In the genomic region with DNA sequence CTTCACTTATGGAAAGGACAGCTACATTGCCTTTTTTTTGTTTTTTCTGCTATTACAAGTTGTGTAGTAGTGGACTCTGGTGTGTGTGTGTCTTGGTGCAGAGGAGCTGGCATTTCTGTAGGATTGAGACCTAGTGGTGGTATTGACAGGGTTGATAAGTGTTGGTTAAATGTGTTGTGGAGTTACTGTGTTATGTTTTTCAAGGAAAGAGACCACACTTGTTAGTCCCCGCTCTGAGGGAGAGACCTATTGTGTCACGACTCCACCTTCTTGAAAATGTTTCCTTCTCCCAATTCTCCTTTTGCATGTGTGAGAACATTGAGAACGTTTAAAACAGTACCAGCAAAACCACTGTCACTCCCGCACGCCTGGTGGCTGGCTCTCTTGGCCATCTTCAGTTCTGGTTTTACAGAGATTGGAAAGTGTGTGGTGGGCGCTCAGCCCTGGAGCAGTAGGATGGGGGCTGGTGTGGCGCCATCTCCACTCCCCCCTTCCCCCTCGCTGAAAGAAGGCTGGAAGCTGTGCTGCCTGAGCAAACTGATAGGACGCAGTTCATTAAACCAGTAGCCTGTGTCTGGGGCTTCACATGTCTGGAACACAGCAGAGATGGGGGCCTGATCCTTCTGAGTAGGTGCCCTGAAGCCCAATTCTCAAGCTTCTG, we compare ENCODE assay signal across 11 cellular contexts. TPM values are rescaled to one million over a fixed set of nuclear protein-coding genes. Genes with fewer than 3 reads are reported as not detected.
DNase-seq lines count a peak whose midpoint lies in the region; ATAC-seq, FAIRE-seq and TF ChIP-seq lines count a peak whose summit lies in the region.
"Had no signal": no experiment of that assay in that cellular context is flagged by ENCODE, and none has a peak within 500 bp of the region (broad histone marks: within the 10 kb centered on the region; RNA-seq: fewer than 3 reads in every experiment).

No MANE protein-coding gene starts in this region.

- no peaks in the 10 kb centered on the region for H3K9me3 ChIP-seq in CD4-positive, CD25-positive, alpha-beta regulatory T cell (ENCODE audit: control insufficient read depth in 2 of 2, low read length in 2 of 2)
- H3K9me3 ChIP-seq in ascending aorta: no peaks in the 10 kb centered on the region

- peak overlapping the region; percentile 97 for H3K4me3 ChIP-seq in CD4-positive, CD25-positive, alpha-beta regulatory T cell (ENCODE audit: low read depth, low read length)
- no peak overlapping the region for H3K4me3 ChIP-seq in ascending aorta

- in situ Hi-C loops in KBM-7 (cut with MboI; ENCODE audit: low pct_unique_long_range_greater_than_20kb, low sequenced_read_pairs): no loop called here

- DNase-seq in CD4-positive, CD25-positive, alpha-beta regulatory T cell: no peak
- DNase-seq in KBM-7 (peak; percentile 76), neural crest cell (ENCODE audit: low read depth, low spot score) (no peak), COLO829 (ENCODE audit: low spot score) (no peak), urothelium cell line (ENCODE audit: low spot score) (no peak), ascending aorta (ENCODE audit: low spot score in 2 of 2) (no peak), OCI-M1 (lab: John Stamatoyannopoulos, UW) (no peak)
- DNase-seq: DMS79 treated with DMSO at 0.1 percent for 48 hours, NCI-H2171 treated with DMSO at 0.1 percent for 48 hours had no signal

- H3K4me1 ChIP-seq in CD4-positive, CD25-positive, alpha-beta regulatory T cell (ENCODE audit: control insufficient read depth, insufficient read depth, low read length, poor library complexity, severe bottlenecking): peaks cover 83% of the 10 kb centered on the region
- peaks cover 11 to 49% of the 10 kb centered on the region in 2 donors for H3K4me1 ChIP-seq in ascending aorta

- no peak for FAIRE-seq in urothelium cell line (lab: Jason Lieb, UNC)
- FAIRE-seq: HTR-8/SVneo had no signal

- H3K27ac Mint-ChIP-seq in CD4-positive, CD25-positive, alpha-beta regulatory T cell: peak overlapping the region; percentile 74 to 98 (median 95)
- peak overlapping the region; percentile 94 for H3K27ac Mint-ChIP-seq in activated naive CD8-positive, alpha-beta T cell
- H3K27ac Mint-ChIP-seq in neural crest cell (ENCODE audit: unreplicated experiment): no peak overlapping the region

- peaks cover 0 to 3% (median 0%) of the 10 kb centered on the region in 7 donors for H3K9me3 Mint-ChIP-seq in CD4-positive, CD25-positive, alpha-beta regulatory T cell
- no peaks in the 10 kb centered on the region for H3K9me3 Mint-ChIP-seq in activated naive CD8-positive, alpha-beta T cell (ENCODE audit: low read depth)
- no peaks in the 10 kb centered on the region for H3K9me3 Mint-ChIP-seq in neural crest cell

- H3K36me3 ChIP-seq in CD4-positive, CD25-positive, alpha-beta regulatory T cell (ENCODE audit: control insufficient read depth, insufficient read depth, low read length): peaks cover 15% of the 10 kb centered on the region
- H3K36me3 ChIP-seq in ascending aorta: no peaks in the 10 kb centered on the region

- ATAC-seq in CD4-positive, CD25-positive, alpha-beta regulatory T cell (ENCODE audit: low read depth in 2 of 2): no peak

- peak overlapping the region; percentile 94 to 100 (median 98) for H3K4me3 Mint-ChIP-seq in CD4-positive, CD25-positive, alpha-beta regulatory T cell
- peak overlapping the region; percentile 96 for H3K4me3 Mint-ChIP-seq in activated naive CD8-positive, alpha-beta T cell
- H3K4me3 Mint-ChIP-seq in neural crest cell: peak overlapping the region; percentile 58

- intact Hi-C loops in ascending aorta (cut with DNase I): no loop called here

- H3K36me3 Mint-ChIP-seq in CD4-positive, CD25-positive, alpha-beta regulatory T cell: peaks cover 20% of the 10 kb centered on the region
- H3K36me3 Mint-ChIP-seq in activated naive CD8-positive, alpha-beta T cell: peaks cover 3% of the 10 kb centered on the region
- H3K36me3 Mint-ChIP-seq in neural crest cell (ENCODE audit: low read depth): no peaks in the 10 kb centered on the region

- peak overlapping the region; percentile 99 for H3K27ac ChIP-seq in CD4-positive, CD25-positive, alpha-beta regulatory T cell (ENCODE audit: insufficient read depth, low read length, poor library complexity, severe bottlenecking)
- H3K27ac ChIP-seq in ascending aorta: peak overlapping the region in 1 of 2 donors; percentile 33

- H3K27me3 ChIP-seq in CD4-positive, CD25-positive, alpha-beta regulatory T cell (ENCODE audit: control insufficient read depth, insufficient read depth, low read length): no peaks in the 10 kb centered on the region
- H3K27me3 ChIP-seq in ascending aorta: no peaks in the 10 kb centered on the region

- TF ChIP-seq CTCF in neural crest cell (conservative IDR thresholded peaks at IDR 0.05) (no peak), ascending aorta (IDR thresholded peaks at IDR 0.05) (no peak)

- peaks cover 25 to 84% (median 69%) of the 10 kb centered on the region in 4 donors for H3K4me1 Mint-ChIP-seq in CD4-positive, CD25-positive, alpha-beta regulatory T cell
- H3K4me1 Mint-ChIP-seq in activated naive CD8-positive, alpha-beta T cell (ENCODE audit: low read depth): peaks cover 79% of the 10 kb centered on the region
- peaks cover 36% of the 10 kb centered on the region for H3K4me1 Mint-ChIP-seq in neural crest cell

- peaks cover 6% of the 10 kb centered on the region for H3K27me3 Mint-ChIP-seq in CD4-positive, CD25-positive, alpha-beta regulatory T cell
- H3K27me3 Mint-ChIP-seq in activated naive CD8-positive, alpha-beta T cell: no peaks in the 10 kb centered on the region
- H3K27me3 Mint-ChIP-seq in neural crest cell (ENCODE audit: low read depth): peaks cover 8% of the 10 kb centered on the region

RNA-seq across cellular contexts. Expression of a gene that starts 5.5 kb away (rescaled TPM):
- 227 TPM for total RNA-seq in CD4-positive, CD25-positive, alpha-beta regulatory T cell
- 10 to 100 TPM; 36.3 to 52.1 (median 47.7) TPM for polyA plus RNA-seq in CD4-positive, CD25-positive, alpha-beta regulatory T cell
- 43.3 and 44.6 TPM in 2 replicates for total RNA-seq in neural crest cell
- 235 TPM for total RNA-seq in ascending aorta
